Comparison of ENCODE assay signal across 23 cellular contexts in the genomic region with DNA sequence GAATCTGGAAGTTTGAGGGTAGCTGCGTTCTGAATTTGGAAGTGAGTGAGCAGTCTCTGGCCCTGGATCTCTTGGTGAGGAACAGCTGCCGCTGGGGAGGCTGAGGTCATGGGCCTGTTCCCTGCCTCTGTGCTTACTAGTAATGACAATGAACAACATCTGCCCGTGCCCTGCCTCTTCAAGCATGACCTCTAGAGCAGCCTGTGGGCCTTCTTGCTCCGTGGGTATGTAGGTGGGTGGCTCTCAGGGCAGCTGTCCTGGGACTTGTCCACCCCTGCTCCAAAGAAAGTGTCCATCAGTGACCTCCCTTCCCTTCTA.
DNase-seq lines count a peak whose midpoint lies in the region; ATAC-seq and TF ChIP-seq lines count a peak whose summit lies in the region.
"Had no signal": no experiment of that assay in that cellular context is flagged by ENCODE, and none has a peak within 500 bp of the region (broad histone marks: within the 10 kb centered on the region; RNA-seq: fewer than 3 reads in every experiment).

No MANE protein-coding gene starts in this region.

- no peak overlapping the region for H3K27ac Mint-ChIP-seq in osteocyte (ENCODE audit: unreplicated experiment)
- H3K27ac Mint-ChIP-seq: activated B cell treated with CpG ODN at 0.5 μM for 24 hours; activated T-cell treated with anti-CD3 and anti-CD28 coated beads, Interleukin-2, amount 50 U/mL, for 72 hours; natural killer cell treated with Interleukin-12 subunit alpha and Interleukin-12 subunit beta and Interleukin-15 and Interleukin-18, amount 100 ng/mL, for 72 hours; stimulated activated naive CD8-positive, alpha-beta T cell treated with anti-CD3 and anti-CD28 coated beads, Interleukin-15, Interleukin-2, amounts not matched to agents 100 ng/mL and 50 ng/mL, for 24 hours had no signal

- DNase-seq in Right ventricle myocardium inferior (ENCODE audit: missing footprints), result no peak
- no peak for DNase-seq in cardiac septum (ENCODE audit: low spot score)
- DNase-seq in left cardiac atrium, result peak; percentile 38
- peak; percentile 69 for DNase-seq in osteocyte (ENCODE audit: extremely low spot score, unreplicated experiment)
- no peak for DNase-seq in SHP77 treated with DMSO at 0.1 percent for 48 hours (lab: John Stamatoyannopoulos, UW)
- DNase-seq: activated B cell treated with CpG ODN at 0.5 μM for 24 hours; activated CD8-positive, alpha-beta memory T cell treated with anti-CD3 and anti-CD28 coated beads for 24 hours; activated naive CD4-positive, alpha-beta T cell treated with anti-CD3 and anti-CD28 coated beads, Interleukin-2, amount 50 U/mL, for 16 hours; activated T-cell treated with anti-CD3 and anti-CD28 coated beads, Interleukin-2, amount 50 U/mL, for 72 hours; COR-L47; effector memory CD4-positive, alpha-beta T cell; esophagus squamous epithelium; HCEC 1CT; NCI-H510A treated with DMSO at 0.1 percent for 48 hours; small intestine; stimulated activated CD4-positive, alpha-beta T cell treated with anti-CD3 and anti-CD28 coated beads, Interleukin-4, amount 100 ng/mL, for 1 hour; T1000; upper lobe of left lung had no signal

- no peaks in the 10 kb centered on the region for H3K36me3 Mint-ChIP-seq in osteocyte (ENCODE audit: unreplicated experiment)
- H3K36me3 Mint-ChIP-seq: natural killer cell treated with Interleukin-12 subunit alpha and Interleukin-12 subunit beta and Interleukin-15 and Interleukin-18, amount 100 ng/mL, for 72 hours had no signal

- peaks cover 21% of the 10 kb centered on the region for H3K27me3 Mint-ChIP-seq in osteocyte (ENCODE audit: unreplicated experiment)
- H3K27me3 Mint-ChIP-seq: activated B cell treated with CpG ODN at 0.5 μM for 24 hours had no signal

- TF ChIP-seq CTCF in osteocyte (IDR thresholded peaks at IDR 0.05), result no peak

- H3K9me3 Mint-ChIP-seq in osteocyte (ENCODE audit: unreplicated experiment), result no peaks in the 10 kb centered on the region
- H3K9me3 Mint-ChIP-seq: natural killer cell treated with Interleukin-12 subunit alpha and Interleukin-12 subunit beta and Interleukin-15 and Interleukin-18, amount 100 ng/mL, for 72 hours; stimulated activated naive CD8-positive, alpha-beta T cell treated with anti-CD3 and anti-CD28 coated beads, Interleukin-15, Interleukin-2, amounts not matched to agents 100 ng/mL and 50 ng/mL, for 24 hours had no signal

- intact Hi-C loops in Right ventricle myocardium inferior (cut with DNase I), result no loop called here
- intact Hi-C loops in cardiac septum (cut with DNase I), result no loop called here
- intact Hi-C loops in left cardiac atrium (cut with DNase I), result no loop called here

- ATAC-seq in Right ventricle myocardium inferior, result peak; percentile 76
- peak; percentile 42 to 48 for ATAC-seq in left cardiac atrium
- ATAC-seq in GM21737 (IDR thresholded peaks at IDR 0.05; ENCODE audit: unreplicated experiment), result no peak
- ATAC-seq in HG03196 (IDR thresholded peaks at IDR 0.05; ENCODE audit: unreplicated experiment), result no peak
- ATAC-seq in HG03097 (IDR thresholded peaks at IDR 0.05; ENCODE audit: low FRiP score, unreplicated experiment), result no peak
- ATAC-seq: activated T-cell treated with anti-CD3 and anti-CD28 coated beads, Interleukin-2, amount 50 U/mL, for 72 hours; natural killer cell treated with Interleukin-12 subunit alpha and Interleukin-12 subunit beta and Interleukin-15 and Interleukin-18, amount 100 ng/mL, for 72 hours had no signal

- no peak overlapping the region for H3K4me3 Mint-ChIP-seq in osteocyte (ENCODE audit: unreplicated experiment)
- H3K4me3 Mint-ChIP-seq: activated B cell treated with CpG ODN at 0.5 μM for 24 hours; activated T-cell treated with anti-CD3 and anti-CD28 coated beads, Interleukin-2, amount 50 U/mL, for 72 hours; natural killer cell treated with Interleukin-12 subunit alpha and Interleukin-12 subunit beta and Interleukin-15 and Interleukin-18, amount 100 ng/mL, for 72 hours; stimulated activated naive CD8-positive, alpha-beta T cell treated with anti-CD3 and anti-CD28 coated beads, Interleukin-15, Interleukin-2, amounts not matched to agents 100 ng/mL and 50 ng/mL, for 24 hours had no signal

- H3K4me1 Mint-ChIP-seq in osteocyte (ENCODE audit: unreplicated experiment), result peaks cover 45% of the 10 kb centered on the region
- H3K4me1 Mint-ChIP-seq: activated B cell treated with CpG ODN at 0.5 μM for 24 hours had no signal

Comparison
In these comparisons a context has a peak if more than half of its experiments do, and no peak if none do; other contexts are left out.
1. DNase-seq: peak in left cardiac atrium (single experiment) and osteocyte (single experiment); none in Right ventricle myocardium inferior (single experiment), cardiac septum (single experiment) and SHP77 treated with DMSO at 0.1 percent for 48 hours (single experiment).
2. ATAC-seq: peak in Right ventricle myocardium inferior (single experiment) and left cardiac atrium (2 of 2); none in GM21737 (single experiment), HG03196 (single experiment) and HG03097 (single experiment).